15 cellular contexts compared by ENCODE assay signal in genomic region chr3:194494951-194495374, GRCh38. TPM values are rescaled to one million over a fixed set of nuclear protein-coding genes. Genes with fewer than 3 reads are reported as not detected.
DNase-seq lines count a peak whose midpoint lies in the region; ATAC-seq and TF ChIP-seq lines count a peak whose summit lies in the region.
"Had no signal": no experiment of that assay in that cellular context is flagged by ENCODE, and none has a peak within 500 bp of the region (broad histone marks: within the 10 kb centered on the region; RNA-seq: fewer than 3 reads in every experiment).

No MANE protein-coding gene starts in this region.

- H3K4me2 ChIP-seq in PC-3 (ENCODE audit: low read length) (peak overlapping the region; percentile 41; the same call in 1 of the 2 replicates), smooth muscle cell (no peak overlapping the region)
- H3K4me2 ChIP-seq: neural progenitor cell had no signal

- BruUV-seq in PC-3 (replicated peaks; lab: Mats Ljungman, UMichigan), result no TSS peak

- no peaks in the 10 kb centered on the region for H3K27me3 ChIP-seq in PC-3 (ENCODE audit: low read length)
- no peaks in the 10 kb centered on the region for H3K27me3 ChIP-seq in smooth muscle cell (ENCODE audit: low read depth)
- H3K27me3 ChIP-seq in effector memory CD4-positive, alpha-beta T cell (replicated peaks; ENCODE audit: control insufficient read depth, insufficient read depth, low read length, poor library complexity, severe bottlenecking), result no peaks in the 10 kb centered on the region
- H3K27me3 ChIP-seq: neural progenitor cell had no signal

- H3K79me2 ChIP-seq in PC-3 (ENCODE audit: low read length) (no peaks in the 10 kb centered on the region), smooth muscle cell (ENCODE audit: low read depth) (no peaks in the 10 kb centered on the region)

- H3K9me3 ChIP-seq in PC-3 (ENCODE audit: low read length) (no peaks in the 10 kb centered on the region), smooth muscle cell (replicated peaks; ENCODE audit: low read depth) (no peaks in the 10 kb centered on the region)
- H3K9me3 ChIP-seq in effector memory CD4-positive, alpha-beta T cell (ENCODE audit: control insufficient read depth, low read length), result no peaks in the 10 kb centered on the region

- no peak overlapping the region; the same call in 1 of the 2 replicates for H3K27ac ChIP-seq in PC-3 (ENCODE audit: low read length)
- H3K27ac ChIP-seq in smooth muscle cell (ENCODE audit: low read depth), result peak overlapping the region; percentile 76
- H3K27ac ChIP-seq in effector memory CD4-positive, alpha-beta T cell (ENCODE audit: insufficient read depth, low read length, poor library complexity, severe bottlenecking), result no peak overlapping the region
- H3K27ac ChIP-seq: neural progenitor cell had no signal

- CTCF ChIA-PET in PC-3 (lab: Charles Lee), result no interaction called here

- H2AFZ ChIP-seq in PC-3 (ENCODE audit: low read length), result no peak overlapping the region
- no peak overlapping the region for H2AFZ ChIP-seq in smooth muscle cell (ENCODE audit: low read depth)
- H2AFZ ChIP-seq: neural progenitor cell had no signal

- no peaks in the 10 kb centered on the region for H3F3A ChIP-seq in PC-3 (ENCODE audit: low read length, unreplicated experiment)
- H3F3A ChIP-seq in smooth muscle cell (ENCODE audit: low read depth), result no peaks in the 10 kb centered on the region

- H4K20me1 ChIP-seq in PC-3 (ENCODE audit: low read length) (no peaks in the 10 kb centered on the region), smooth muscle cell (ENCODE audit: low read depth) (no peaks in the 10 kb centered on the region)

- POLR2A ChIA-PET in PC-3 (lab: Charles Lee; ENCODE audit: unreplicated experiment), result no interaction called here

- intact Hi-C loops in PC-3 (cut with micrococcal nuclease), result loop anchor here (1.0 kb wide), 2 partner anchors 32 to 98 kb away; no protein-coding TSS in a partner anchor

- 88% methylated on average over 5 of the region's 5 CpGs for WGBS in smooth muscle cell (ENCODE audit: low lambda C conversion rate)

- peak; percentile 37 for DNase-seq in NCI-H2029 (lab: John Stamatoyannopoulos, UW)
- DNase-seq in NCI-H2029 treated with DMSO at 0.1 percent for 48 hours (lab: John Stamatoyannopoulos, UW), result no peak
- DNase-seq in PC-3, result no peak
- peak; percentile 95 for DNase-seq in foreskin melanocyte
- DNase-seq in smooth muscle cell (lab: John Stamatoyannopoulos, UW; ENCODE audit: unreplicated experiment), result no peak
- no peak for DNase-seq in effector memory CD4-positive, alpha-beta T cell
- no peak for DNase-seq in NCI-H146 (lab: John Stamatoyannopoulos, UW)
- DNase-seq: activated CD8-positive, alpha-beta T cell treated with anti-CD3 and anti-CD28 coated beads for 36 hours; CD4-positive, alpha-beta T cell; midbrain; NCI-H1092 treated with DMSO at 0.1 percent for 48 hours; NCI-H2227 treated with DMSO at 0.1 percent for 48 hours; stimulated activated CD4-positive, alpha-beta T cell treated with anti-CD3 and anti-CD28 coated beads, Interleukin-4, amount 100 ng/mL, for 1 hour had no signal

- no peak overlapping the region for H3K9ac ChIP-seq in PC-3 (ENCODE audit: low read length)
- no peak overlapping the region for H3K9ac ChIP-seq in smooth muscle cell (ENCODE audit: low read depth)
- H3K9ac ChIP-seq: neural progenitor cell had no signal

- H3K9me2 ChIP-seq in PC-3 (replicated peaks; ENCODE audit: low read length), result no peaks in the 10 kb centered on the region

- no peak for TF ChIP-seq CTCF in PC-3 (conservative IDR thresholded peaks at IDR 0.05; ENCODE audit: low read depth, low read length)
- TF ChIP-seq CTCF in smooth muscle cell (IDR thresholded peaks at IDR 0.05; ENCODE audit: borderline replicate concordance, insufficient read depth, poor library complexity, severe bottlenecking), result no peak

- H3K4me3 ChIP-seq in PC-3 (ENCODE audit: low read length) (no peak overlapping the region), smooth muscle cell (no peak overlapping the region)
- no peak overlapping the region for H3K4me3 ChIP-seq in effector memory CD4-positive, alpha-beta T cell (ENCODE audit: insufficient read depth, low read depth, low read length, poor library complexity, severe bottlenecking)
- H3K4me3 ChIP-seq: neural progenitor cell had no signal

- H3K4me1 ChIP-seq in PC-3 (ENCODE audit: insufficient read depth, low read length), result peaks cover 46% of the 10 kb centered on the region
- H3K4me1 ChIP-seq in smooth muscle cell (ENCODE audit: low read depth), result peaks cover 6% of the 10 kb centered on the region
- peaks cover 8% of the 10 kb centered on the region for H3K4me1 ChIP-seq in effector memory CD4-positive, alpha-beta T cell (ENCODE audit: control insufficient read depth, insufficient read depth, low read length, poor library complexity, severe bottlenecking)
- H3K4me1 ChIP-seq: neural progenitor cell had no signal

- H3K36me3 ChIP-seq in PC-3 (ENCODE audit: low read depth, low read length), result no peaks in the 10 kb centered on the region
- no peaks in the 10 kb centered on the region for H3K36me3 ChIP-seq in smooth muscle cell (ENCODE audit: low read depth)
- H3K36me3 ChIP-seq in effector memory CD4-positive, alpha-beta T cell (ENCODE audit: control insufficient read depth, insufficient read depth, low read length), result no peaks in the 10 kb centered on the region
- H3K36me3 ChIP-seq: neural progenitor cell had no signal

- no peak for ATAC-seq in PC-3
- ATAC-seq in HG02588 (IDR thresholded peaks at IDR 0.05; ENCODE audit: unreplicated experiment), result no peak
- ATAC-seq: activated CD8-positive, alpha-beta T cell treated with anti-CD3 and anti-CD28 coated beads for 36 hours had no signal

RNA-seq across cellular contexts. Expression of gene ATP13A3, which starts 8.2 kb away (rescaled TPM):
- total RNA-seq in PC-3 (2014; rRNA removed) (69.4 and 101 TPM in 2 replicates), smooth muscle cell (65.3 and 128 TPM in 2 replicates)
- polyA plus RNA-seq in smooth muscle cell, result 13.0 and 13.5 TPM in 2 replicates

Comparison
In these comparisons a context has a peak if more than half of its experiments do, and no peak if none do; other contexts are left out.
1. DNase-seq: peak in NCI-H2029 (single experiment) and foreskin melanocyte (single experiment); none in NCI-H2029 treated with DMSO at 0.1 percent for 48 hours (single experiment), PC-3 (single experiment), smooth muscle cell (single experiment), effector memory CD4-positive, alpha-beta T cell (0 of 3) and NCI-H146 (single experiment).